ENCODE assay signal across 8 cellular contexts in the genomic region with DNA sequence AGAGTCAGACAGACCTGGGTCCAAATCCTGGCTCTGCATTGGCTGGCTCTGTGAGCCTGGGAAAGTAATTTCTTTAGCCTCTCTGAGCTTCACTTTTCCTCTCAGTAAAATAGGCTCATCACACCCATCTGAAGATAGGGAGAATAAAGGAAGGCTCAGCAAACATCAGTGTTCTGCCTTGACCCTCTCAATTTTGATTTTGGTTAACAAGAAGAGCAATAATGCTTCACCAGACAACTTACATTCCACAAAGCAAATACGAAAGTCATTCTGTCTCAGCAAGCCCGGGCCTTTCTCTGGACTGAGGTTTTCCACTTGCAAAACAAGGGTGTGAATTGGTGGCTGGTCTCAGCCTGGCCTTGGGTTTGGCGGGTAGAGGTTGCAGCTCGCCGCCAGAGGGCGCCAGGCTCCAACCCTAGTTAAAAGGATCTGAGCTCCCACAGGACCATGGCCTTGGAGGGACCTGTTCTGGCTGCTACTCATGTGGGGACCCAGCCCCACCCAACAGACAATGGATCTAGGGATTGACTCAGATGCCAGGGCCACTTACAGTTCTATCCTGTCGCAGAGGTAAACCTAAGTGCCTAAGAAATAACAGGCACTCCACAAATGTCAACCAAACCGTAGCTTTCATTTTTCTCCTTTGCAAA. TPM values are rescaled to one million over a fixed set of nuclear protein-coding genes. Genes with fewer than 3 reads are reported as not detected.
A peak's percentile ranks its signal among the peaks of the same experiment; 100 is the strongest.
DNase-seq lines count a peak whose midpoint lies in the region; ATAC-seq and TF ChIP-seq lines count a peak whose summit lies in the region.

No MANE protein-coding gene starts in this region.

- H3K36me3 ChIP-seq in CD4-positive, alpha-beta memory T cell (ENCODE audit: insufficient read depth, low read length), result no peaks in the 10 kb centered on the region
- H3K36me3 ChIP-seq in left lung, result no peaks in the 10 kb centered on the region

- H3K9me3 Mint-ChIP-seq in CD4-positive, alpha-beta memory T cell, result no peaks in the 10 kb centered on the region
- H3K9me3 Mint-ChIP-seq in HFFc6 (no peaks in the 10 kb centered on the region), chondrocyte (ENCODE audit: low read depth) (no peaks in the 10 kb centered on the region)

- no peak overlapping the region for H3K4me3 ChIP-seq in CD4-positive, alpha-beta memory T cell (ENCODE audit: low read length in 2 of 2)
- H3K4me3 ChIP-seq in left lung, result no peak overlapping the region

- intact Hi-C loops in CD4-positive, alpha-beta memory T cell (cut with micrococcal nuclease), result loop anchor here (1.0 to 5.0 kb wide), 3 partner anchors 51 to 178 kb away; a partner anchor contains a TSS
- intact Hi-C loops in left lung (cut with DNase I), result loop anchor here in 1 of 2 donors (10.0 kb wide), 1 partner anchor 221 kb away; no protein-coding TSS in a partner anchor

- DNase-seq in CD4-positive, alpha-beta memory T cell, result peak; percentile 63 to 74 (median 68)
- DNase-seq in HFFc6 (peak; percentile 61), NCI-H510A (lab: John Stamatoyannopoulos, UW) (peak; percentile 26), chondrocyte (ENCODE audit: low spot score) (no peak), left lung (peak; percentile 85 to 96)
- DNase-seq in activated CD4-positive, alpha-beta T cell treated with anti-CD3 and anti-CD28 coated beads for 48 hours, result peak; percentile 89
- peak; percentile 64 to 81 for DNase-seq in stimulated activated CD4-positive, alpha-beta T cell treated with anti-CD3 and anti-CD28 coated beads, Interleukin-4, amount 100 ng/mL, for 4 hours

- H3K4me1 ChIP-seq in CD4-positive, alpha-beta memory T cell (ENCODE audit: insufficient read depth, low read length), result no peaks in the 10 kb centered on the region
- peaks cover 0 to 6% of the 10 kb centered on the region in 2 donors for H3K4me1 ChIP-seq in left lung

- H3K4me1 Mint-ChIP-seq in CD4-positive, alpha-beta memory T cell, result peaks cover 0 to 1% (median 0%) of the 10 kb centered on the region in 4 donors
- H3K4me1 Mint-ChIP-seq in HFFc6 (ENCODE audit: low read depth) (peaks cover 27% of the 10 kb centered on the region), chondrocyte (ENCODE audit: low read depth) (no peaks in the 10 kb centered on the region)

- POLR2A ChIA-PET in CD4-positive, alpha-beta memory T cell (lab: Charles Lee; ENCODE audit: partially characterized antibody), result interaction anchor here (1.0 kb wide), 1 partner anchor 98 kb away, joined by 5 read pairs; no protein-coding TSS in a partner anchor

- no peaks in the 10 kb centered on the region for H3K27me3 ChIP-seq in CD4-positive, alpha-beta memory T cell (ENCODE audit: insufficient read depth, low read length)
- peaks cover 0 to 29% of the 10 kb centered on the region in 2 donors for H3K27me3 ChIP-seq in left lung

- no peaks in the 10 kb centered on the region for H3K36me3 Mint-ChIP-seq in CD4-positive, alpha-beta memory T cell
- H3K36me3 Mint-ChIP-seq in HFFc6 (ENCODE audit: low read depth), result no peaks in the 10 kb centered on the region
- no peaks in the 10 kb centered on the region for H3K36me3 Mint-ChIP-seq in chondrocyte (ENCODE audit: low read depth)

- peaks cover 2 to 9% of the 10 kb centered on the region in 2 donors for H3K27me3 Mint-ChIP-seq in CD4-positive, alpha-beta memory T cell
- H3K27me3 Mint-ChIP-seq in HFFc6 (ENCODE audit: insufficient read depth) (peaks cover 14% of the 10 kb centered on the region), chondrocyte (ENCODE audit: low read depth) (peaks cover 10% of the 10 kb centered on the region)

- no peak overlapping the region for H3K27ac ChIP-seq in CD4-positive, alpha-beta memory T cell (ENCODE audit: low read depth, low read length)
- H3K27ac ChIP-seq in left lung, result no peak overlapping the region

- CTCF ChIA-PET in CD4-positive, alpha-beta memory T cell (lab: Charles Lee; ENCODE audit: partially characterized antibody), result interaction anchor here (0.5 to 5.9 kb wide), 46 partner anchors 8 to 590 kb away, joined by 3 to 120 read pairs (median 4); a partner anchor contains a TSS

- no peak overlapping the region for H3K4me3 Mint-ChIP-seq in CD4-positive, alpha-beta memory T cell
- H3K4me3 Mint-ChIP-seq in HFFc6, result no peak overlapping the region
- no peak overlapping the region for H3K4me3 Mint-ChIP-seq in chondrocyte (ENCODE audit: unreplicated experiment)

- ATAC-seq in left lung (peak; percentile 97), HG02884 (IDR thresholded peaks at IDR 0.05; ENCODE audit: unreplicated experiment) (no peak)

- no peaks in the 10 kb centered on the region for H3K9me3 ChIP-seq in CD4-positive, alpha-beta memory T cell (ENCODE audit: control insufficient read depth in 1 of 2, low read length in 2 of 2)
- no peaks in the 10 kb centered on the region for H3K9me3 ChIP-seq in left lung

- TF ChIP-seq CTCF in HFFc6 (IDR thresholded peaks at IDR 0.05) (peak; percentile 99), chondrocyte (IDR thresholded peaks at IDR 0.05) (peak; percentile 93), left lung (IDR thresholded peaks at IDR 0.05) (peak; percentile 94 to 95)

- H3K27ac Mint-ChIP-seq in CD4-positive, alpha-beta memory T cell, result no peak overlapping the region
- no peak overlapping the region for H3K27ac Mint-ChIP-seq in HFFc6
- no peak overlapping the region for H3K27ac Mint-ChIP-seq in chondrocyte (ENCODE audit: unreplicated experiment)

RNA-seq across cellular contexts. Expression of a gene that starts 1.6 kb away (rescaled TPM):
- not detected for total RNA-seq in CD4-positive, alpha-beta memory T cell
- not detected for polyA plus RNA-seq in CD4-positive, alpha-beta memory T cell
- total RNA-seq in HFFc6 (2021; fragmentation: NEBNext Ultra II Directional; extraction: Animal tissue kit (Norgen Biotek cat#: 25700)), result not detected
- total RNA-seq in chondrocyte (not detected in 3 replicates), left lung (not detected)

RNA-seq across cellular contexts. Expression of a gene that starts 9.8 kb away (rescaled TPM):
- not detected for total RNA-seq in CD4-positive, alpha-beta memory T cell
- not detected for polyA plus RNA-seq in CD4-positive, alpha-beta memory T cell
- under 1 TPM in 1 of 6 experiments, not detected in 5; 0.43 TPM for total RNA-seq in HFFc6 (2021; fragmentation: NEBNext Ultra II Directional; extraction: Animal tissue kit (Norgen Biotek cat#: 25700))
- total RNA-seq in chondrocyte, result not detected in 3 replicates
- total RNA-seq in left lung, result not detected

RNA-seq across cellular contexts. Expression of a gene that starts 36.6 kb away (rescaled TPM):
- total RNA-seq in CD4-positive, alpha-beta memory T cell, result 1 to 10 TPM; 2.1 to 3.0 TPM
- 1 to 10 TPM in 1 of 2 donors, under 1 TPM in 1; 0.10 to 1.0 TPM for polyA plus RNA-seq in CD4-positive, alpha-beta memory T cell
- total RNA-seq in HFFc6 (2021; fragmentation: NEBNext Ultra II Directional; extraction: Animal tissue kit (Norgen Biotek cat#: 25700)), result 1 to 10 TPM in 3 of 6 experiments, under 1 TPM in 3; 0.62 to 1.3 (median 1.0) TPM
- total RNA-seq in chondrocyte (7.0 to 7.8 TPM (median 7.5 TPM) in 3 replicates), left lung (1 to 10 TPM; 1.5 to 1.7 TPM)
